1 cellular context compared by ENCODE assay signal in the genomic region with DNA sequence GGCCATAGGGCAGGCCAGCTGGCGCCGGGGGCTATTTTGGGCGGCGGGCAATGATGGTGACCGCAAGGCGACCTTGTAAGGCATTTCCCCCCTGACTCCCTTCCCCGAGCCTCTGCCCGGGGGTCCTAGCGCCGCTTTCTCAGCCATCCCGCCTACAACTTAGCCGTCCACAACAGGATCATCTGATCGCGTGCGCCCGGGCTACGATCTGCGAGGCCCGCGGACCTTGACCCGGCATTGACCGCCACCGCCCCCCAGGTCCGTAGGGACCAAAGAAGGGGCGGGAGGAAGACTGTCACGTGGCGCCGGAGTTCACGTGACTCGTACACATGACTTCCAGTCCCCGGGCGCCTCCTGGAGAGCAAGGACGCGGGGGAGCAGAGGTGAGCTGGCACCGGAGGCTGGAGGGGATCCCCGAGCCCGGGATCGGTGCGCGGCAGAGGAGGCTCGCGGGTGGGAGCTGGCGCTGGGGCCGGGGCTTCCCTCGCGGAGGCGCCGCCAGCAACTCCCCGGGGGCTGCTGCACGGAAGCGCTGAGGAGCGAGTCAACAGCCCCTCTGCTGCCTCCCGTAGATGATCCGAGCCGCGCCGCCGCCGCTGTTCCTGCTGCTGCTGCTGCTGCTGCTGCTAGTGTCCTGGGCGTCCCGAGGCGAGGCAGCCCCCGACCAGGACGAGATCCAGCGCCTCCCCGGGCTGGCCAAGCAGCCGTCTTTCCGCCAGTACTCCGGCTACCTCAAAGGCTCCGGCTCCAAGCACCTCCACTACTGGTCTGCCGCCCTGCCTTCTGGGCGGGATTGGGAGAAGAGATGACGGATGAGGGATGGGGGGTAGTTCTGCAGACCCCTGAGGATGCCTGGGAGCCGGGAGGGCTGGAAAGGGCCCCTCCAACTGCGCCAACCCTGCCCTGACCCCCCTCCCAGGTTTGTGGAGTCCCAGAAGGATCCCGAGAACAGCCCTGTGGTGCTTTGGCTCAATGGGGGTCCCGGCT.
TF ChIP-seq lines count a peak whose summit lies in the region.

A gene (plus strand): TSS at position 339 of the 987 bp plus-strand sequence. CDS start 234 bp downstream, at position 573.
A gene with protein sequence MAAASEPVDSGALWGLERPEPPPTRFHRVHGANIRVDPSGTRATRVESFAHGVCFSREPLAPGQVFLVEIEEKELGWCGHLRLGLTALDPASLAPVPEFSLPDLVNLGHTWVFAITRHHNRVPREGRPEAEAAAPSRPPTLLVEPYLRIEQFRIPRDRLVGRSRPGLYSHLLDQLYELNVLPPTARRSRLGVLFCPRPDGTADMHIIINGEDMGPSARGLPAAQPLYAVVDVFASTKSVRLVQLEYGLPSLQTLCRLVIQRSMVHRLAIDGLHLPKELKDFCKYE (minus strand): TSS at position 212 of the 987 bp plus-strand sequence. CDS start 217 bp downstream, outside the sequence.

TF ChIP-seq in HepG2, 621 proteins besides CTCF, POLR2A, EP300 and RAD21 (continued from another document and continues in another):
- peak; percentile 56; the same call in 1 of the 2 replicates for TF ChIP-seq ZNF143 (CRISPR knock-in tag; IDR thresholded peaks at IDR 0.05)
- TF ChIP-seq SIN3A (IDR thresholded peaks at IDR 0.05; ENCODE audit: borderline replicate concordance, low read depth, low read length) = peak; percentile 100
- TF ChIP-seq ZNF7 (CRISPR knock-in tag; IDR thresholded peaks at IDR 0.05) = no peak; the same call in 1 of the 2 replicates
- peak; percentile 99 for TF ChIP-seq NCOR1 (IDR thresholded peaks at IDR 0.05; ENCODE audit: borderline replicate concordance, low read length)
- peak; percentile 96 for TF ChIP-seq KLF9 (CRISPR knock-in tag; IDR thresholded peaks at IDR 0.05; ENCODE audit: low read depth)
- TF ChIP-seq, protein P1, sequence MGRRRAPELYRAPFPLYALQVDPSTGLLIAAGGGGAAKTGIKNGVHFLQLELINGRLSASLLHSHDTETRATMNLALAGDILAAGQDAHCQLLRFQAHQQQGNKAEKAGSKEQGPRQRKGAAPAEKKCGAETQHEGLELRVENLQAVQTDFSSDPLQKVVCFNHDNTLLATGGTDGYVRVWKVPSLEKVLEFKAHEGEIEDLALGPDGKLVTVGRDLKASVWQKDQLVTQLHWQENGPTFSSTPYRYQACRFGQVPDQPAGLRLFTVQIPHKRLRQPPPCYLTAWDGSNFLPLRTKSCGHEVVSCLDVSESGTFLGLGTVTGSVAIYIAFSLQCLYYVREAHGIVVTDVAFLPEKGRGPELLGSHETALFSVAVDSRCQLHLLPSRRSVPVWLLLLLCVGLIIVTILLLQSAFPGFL (CRISPR knock-in tag; IDR thresholded peaks at IDR 0.05) = no peak
- TF ChIP-seq PAWR (CRISPR knock-in tag; IDR thresholded peaks at IDR 0.05; ENCODE audit: borderline replicate concordance) = peak; percentile 92; the same call in 1 of the 2 replicates
- peak; percentile 90 for TF ChIP-seq ZSCAN25 (CRISPR knock-in tag; IDR thresholded peaks at IDR 0.05)
- TF ChIP-seq, protein P2, sequence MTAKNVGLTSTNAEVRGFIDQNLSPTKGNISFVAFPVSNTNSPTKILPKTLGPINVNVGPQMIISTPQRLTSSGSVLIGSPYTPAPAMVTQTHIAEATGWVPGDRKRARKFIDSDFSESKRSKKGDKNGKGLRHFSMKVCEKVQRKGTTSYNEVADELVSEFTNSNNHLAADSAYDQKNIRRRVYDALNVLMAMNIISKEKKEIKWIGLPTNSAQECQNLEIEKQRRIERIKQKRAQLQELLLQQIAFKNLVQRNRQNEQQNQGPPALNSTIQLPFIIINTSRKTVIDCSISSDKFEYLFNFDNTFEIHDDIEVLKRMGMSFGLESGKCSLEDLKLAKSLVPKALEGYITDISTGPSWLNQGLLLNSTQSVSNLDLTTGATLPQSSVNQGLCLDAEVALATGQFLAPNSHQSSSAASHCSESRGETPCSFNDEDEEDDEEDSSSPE (CRISPR knock-in tag; IDR thresholded peaks at IDR 0.05) = peak; percentile 99
- TF ChIP-seq, protein P3, sequence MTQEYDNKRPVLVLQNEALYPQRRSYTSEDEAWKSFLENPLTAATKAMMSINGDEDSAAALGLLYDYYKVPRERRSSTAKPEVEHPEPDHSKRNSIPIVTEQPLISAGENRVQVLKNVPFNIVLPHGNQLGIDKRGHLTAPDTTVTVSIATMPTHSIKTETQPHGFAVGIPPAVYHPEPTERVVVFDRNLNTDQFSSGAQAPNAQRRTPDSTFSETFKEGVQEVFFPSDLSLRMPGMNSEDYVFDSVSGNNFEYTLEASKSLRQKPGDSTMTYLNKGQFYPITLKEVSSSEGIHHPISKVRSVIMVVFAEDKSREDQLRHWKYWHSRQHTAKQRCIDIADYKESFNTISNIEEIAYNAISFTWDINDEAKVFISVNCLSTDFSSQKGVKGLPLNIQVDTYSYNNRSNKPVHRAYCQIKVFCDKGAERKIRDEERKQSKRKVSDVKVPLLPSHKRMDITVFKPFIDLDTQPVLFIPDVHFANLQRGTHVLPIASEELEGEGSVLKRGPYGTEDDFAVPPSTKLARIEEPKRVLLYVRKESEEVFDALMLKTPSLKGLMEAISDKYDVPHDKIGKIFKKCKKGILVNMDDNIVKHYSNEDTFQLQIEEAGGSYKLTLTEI (CRISPR knock-in tag; conservative IDR thresholded peaks at IDR 0.05) = peak; percentile 66; the same call in 1 of the 2 replicates
- peak; percentile 92 for TF ChIP-seq ZBTB7A (CRISPR knock-in tag; IDR thresholded peaks at IDR 0.05)
- peak; percentile 98 for TF ChIP-seq ZNF232 (CRISPR knock-in tag; IDR thresholded peaks at IDR 0.05; ENCODE audit: borderline replicate concordance)
- no peak for TF ChIP-seq ZNF326 (CRISPR knock-in tag; IDR thresholded peaks at IDR 0.05; ENCODE audit: borderline replicate concordance)
- TF ChIP-seq NFRKB (IDR thresholded peaks at IDR 0.05) = peak; percentile 70; the same call in 1 of the 2 replicates
- peak; percentile 91 for TF ChIP-seq RCOR2 (CRISPR knock-in tag; IDR thresholded peaks at IDR 0.05)
- peak; percentile 99 for TF ChIP-seq CBX5 (CRISPR knock-in tag; IDR thresholded peaks at IDR 0.05; ENCODE audit: borderline replicate concordance)
- peak in 1 of 2 experiments; percentile 66; a peak in 2 of 4 replicates for TF ChIP-seq MAFK (conservative IDR thresholded peaks at IDR 0.05 in 1 of 2, IDR thresholded peaks at IDR 0.05 in 1 of 2; ENCODE audit: low read length in 2 of 2)
- peak; percentile 49; the same call in 1 of the 2 replicates for TF ChIP-seq TCF7 (IDR thresholded peaks at IDR 0.05; ENCODE audit: low read depth)
- TF ChIP-seq, protein P4, sequence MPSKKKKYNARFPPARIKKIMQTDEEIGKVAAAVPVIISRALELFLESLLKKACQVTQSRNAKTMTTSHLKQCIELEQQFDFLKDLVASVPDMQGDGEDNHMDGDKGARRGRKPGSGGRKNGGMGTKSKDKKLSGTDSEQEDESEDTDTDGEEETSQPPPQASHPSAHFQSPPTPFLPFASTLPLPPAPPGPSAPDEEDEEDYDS (CRISPR knock-in tag; IDR thresholded peaks at IDR 0.05) = peak; percentile 92
- peak; percentile 89 for TF ChIP-seq ZNF17 (CRISPR knock-in tag; IDR thresholded peaks at IDR 0.05)
- peak; percentile 52; the same call in 1 of the 2 replicates for TF ChIP-seq NFYB (CRISPR knock-in tag; IDR thresholded peaks at IDR 0.05)
- TF ChIP-seq RAD51 (IDR thresholded peaks at IDR 0.05; ENCODE audit: borderline replicate concordance) = peak; percentile 100
- TF ChIP-seq ZKSCAN1 (IDR thresholded peaks at IDR 0.05; ENCODE audit: low read length) = no peak
- peak; percentile 93; the same call in 1 of the 2 replicates for TF ChIP-seq TOE1 (CRISPR knock-in tag; IDR thresholded peaks at IDR 0.05)
- peak; percentile 98 for TF ChIP-seq HOXA9 (CRISPR knock-in tag; IDR thresholded peaks at IDR 0.05; ENCODE audit: borderline replicate concordance)
- TF ChIP-seq, protein P5, sequence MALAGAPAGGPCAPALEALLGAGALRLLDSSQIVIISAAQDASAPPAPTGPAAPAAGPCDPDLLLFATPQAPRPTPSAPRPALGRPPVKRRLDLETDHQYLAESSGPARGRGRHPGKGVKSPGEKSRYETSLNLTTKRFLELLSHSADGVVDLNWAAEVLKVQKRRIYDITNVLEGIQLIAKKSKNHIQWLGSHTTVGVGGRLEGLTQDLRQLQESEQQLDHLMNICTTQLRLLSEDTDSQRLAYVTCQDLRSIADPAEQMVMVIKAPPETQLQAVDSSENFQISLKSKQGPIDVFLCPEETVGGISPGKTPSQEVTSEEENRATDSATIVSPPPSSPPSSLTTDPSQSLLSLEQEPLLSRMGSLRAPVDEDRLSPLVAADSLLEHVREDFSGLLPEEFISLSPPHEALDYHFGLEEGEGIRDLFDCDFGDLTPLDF (CRISPR knock-in tag; IDR thresholded peaks at IDR 0.05) = peak; percentile 98
- TF ChIP-seq RXRB (CRISPR knock-in tag; IDR thresholded peaks at IDR 0.05; ENCODE audit: borderline replicate concordance) = peak; percentile 100
- TF ChIP-seq, protein P6, sequence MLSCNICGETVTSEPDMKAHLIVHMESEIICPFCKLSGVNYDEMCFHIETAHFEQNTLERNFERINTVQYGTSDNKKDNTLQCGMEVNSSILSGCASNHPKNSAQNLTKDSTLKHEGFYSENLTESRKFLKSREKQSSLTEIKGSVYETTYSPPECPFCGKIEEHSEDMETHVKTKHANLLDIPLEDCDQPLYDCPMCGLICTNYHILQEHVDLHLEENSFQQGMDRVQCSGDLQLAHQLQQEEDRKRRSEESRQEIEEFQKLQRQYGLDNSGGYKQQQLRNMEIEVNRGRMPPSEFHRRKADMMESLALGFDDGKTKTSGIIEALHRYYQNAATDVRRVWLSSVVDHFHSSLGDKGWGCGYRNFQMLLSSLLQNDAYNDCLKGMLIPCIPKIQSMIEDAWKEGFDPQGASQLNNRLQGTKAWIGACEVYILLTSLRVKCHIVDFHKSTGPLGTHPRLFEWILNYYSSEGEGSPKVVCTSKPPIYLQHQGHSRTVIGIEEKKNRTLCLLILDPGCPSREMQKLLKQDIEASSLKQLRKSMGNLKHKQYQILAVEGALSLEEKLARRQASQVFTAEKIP (CRISPR knock-in tag; IDR thresholded peaks at IDR 0.05; ENCODE audit: borderline replicate concordance) = peak; percentile 92; the same call in 1 of the 2 replicates
- no peak; the same call in 1 of the 2 replicates for TF ChIP-seq NFE2L2 (IDR thresholded peaks at IDR 0.05; ENCODE audit: low read length)
- TF ChIP-seq FIP1L1 (IDR thresholded peaks at IDR 0.05; ENCODE audit: borderline replicate concordance, insufficient read depth, low read depth, low read length) = no peak
- TF ChIP-seq, protein P7, sequence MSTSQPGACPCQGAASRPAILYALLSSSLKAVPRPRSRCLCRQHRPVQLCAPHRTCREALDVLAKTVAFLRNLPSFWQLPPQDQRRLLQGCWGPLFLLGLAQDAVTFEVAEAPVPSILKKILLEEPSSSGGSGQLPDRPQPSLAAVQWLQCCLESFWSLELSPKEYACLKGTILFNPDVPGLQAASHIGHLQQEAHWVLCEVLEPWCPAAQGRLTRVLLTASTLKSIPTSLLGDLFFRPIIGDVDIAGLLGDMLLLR (CRISPR knock-in tag; IDR thresholded peaks at IDR 0.05) = peak; percentile 98
- TF ChIP-seq ZNF543 (CRISPR knock-in tag; IDR thresholded peaks at IDR 0.05) = peak; percentile 99
- TF ChIP-seq FOXK2 (IDR thresholded peaks at IDR 0.05) = peak; percentile 84
- TF ChIP-seq PHF5A (CRISPR knock-in tag; IDR thresholded peaks at IDR 0.05; ENCODE audit: low read depth, unreplicated experiment) = peak; percentile 99
- TF ChIP-seq KLF16 (CRISPR knock-in tag; IDR thresholded peaks at IDR 0.05) = peak; percentile 99 to 100
- TF ChIP-seq JUNB (CRISPR knock-in tag; IDR thresholded peaks at IDR 0.05; ENCODE audit: borderline replicate concordance) = peak; percentile 88; the same call in 1 of the 2 replicates
- TF ChIP-seq ATAD3A (CRISPR knock-in tag; IDR thresholded peaks at IDR 0.05) = no peak; the same call in 1 of the 2 replicates
- peak; percentile 97 for TF ChIP-seq ZNF335 (CRISPR knock-in tag; IDR thresholded peaks at IDR 0.05)
- peak; percentile 99 for TF ChIP-seq IRF2 (CRISPR knock-in tag; IDR thresholded peaks at IDR 0.05)
- no peak for TF ChIP-seq SYNCRIP (IDR thresholded peaks at IDR 0.05; ENCODE audit: insufficient read depth, low read depth, low read length)
- peak; percentile 98 for TF ChIP-seq ZNF564 (CRISPR knock-in tag; IDR thresholded peaks at IDR 0.05)
- TF ChIP-seq, protein P8, sequence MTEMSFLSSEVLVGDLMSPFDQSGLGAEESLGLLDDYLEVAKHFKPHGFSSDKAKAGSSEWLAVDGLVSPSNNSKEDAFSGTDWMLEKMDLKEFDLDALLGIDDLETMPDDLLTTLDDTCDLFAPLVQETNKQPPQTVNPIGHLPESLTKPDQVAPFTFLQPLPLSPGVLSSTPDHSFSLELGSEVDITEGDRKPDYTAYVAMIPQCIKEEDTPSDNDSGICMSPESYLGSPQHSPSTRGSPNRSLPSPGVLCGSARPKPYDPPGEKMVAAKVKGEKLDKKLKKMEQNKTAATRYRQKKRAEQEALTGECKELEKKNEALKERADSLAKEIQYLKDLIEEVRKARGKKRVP (CRISPR knock-in tag; IDR thresholded peaks at IDR 0.05) = peak in 1 of 2 experiments; percentile 92; a peak in 2 of 4 replicates
- peak; percentile 90; the same call in 1 of the 2 replicates for TF ChIP-seq SMAD1 (CRISPR knock-in tag; IDR thresholded peaks at IDR 0.05; ENCODE audit: borderline replicate concordance, low read depth)
- peak; percentile 22; the same call in 1 of the 2 replicates for TF ChIP-seq NFE2L1 (CRISPR knock-in tag; IDR thresholded peaks at IDR 0.05; ENCODE audit: borderline replicate concordance)
- peak; percentile 100 for TF ChIP-seq SALL1 (CRISPR knock-in tag; IDR thresholded peaks at IDR 0.05)
- peak; percentile 99 for TF ChIP-seq ZNF558 (CRISPR knock-in tag; IDR thresholded peaks at IDR 0.05; ENCODE audit: borderline replicate concordance)
- TF ChIP-seq IKZF4 (CRISPR knock-in tag; IDR thresholded peaks at IDR 0.05; ENCODE audit: borderline replicate concordance, low read depth, not compliant biosample characterization) = peak; percentile 99
- TF ChIP-seq ZNF737 (CRISPR knock-in tag; IDR thresholded peaks at IDR 0.05; ENCODE audit: borderline replicate concordance) = peak; percentile 89; the same call in 1 of the 2 replicates
- TF ChIP-seq ZBTB1 (CRISPR knock-in tag; IDR thresholded peaks at IDR 0.05; ENCODE audit: borderline replicate concordance) = peak; percentile 34; the same call in 1 of the 2 replicates
- peak; percentile 71; the same call in 1 of the 2 replicates for TF ChIP-seq SETDB1 (CRISPR knock-in tag; IDR thresholded peaks at IDR 0.05; ENCODE audit: borderline replicate concordance)
- TF ChIP-seq, protein P9, sequence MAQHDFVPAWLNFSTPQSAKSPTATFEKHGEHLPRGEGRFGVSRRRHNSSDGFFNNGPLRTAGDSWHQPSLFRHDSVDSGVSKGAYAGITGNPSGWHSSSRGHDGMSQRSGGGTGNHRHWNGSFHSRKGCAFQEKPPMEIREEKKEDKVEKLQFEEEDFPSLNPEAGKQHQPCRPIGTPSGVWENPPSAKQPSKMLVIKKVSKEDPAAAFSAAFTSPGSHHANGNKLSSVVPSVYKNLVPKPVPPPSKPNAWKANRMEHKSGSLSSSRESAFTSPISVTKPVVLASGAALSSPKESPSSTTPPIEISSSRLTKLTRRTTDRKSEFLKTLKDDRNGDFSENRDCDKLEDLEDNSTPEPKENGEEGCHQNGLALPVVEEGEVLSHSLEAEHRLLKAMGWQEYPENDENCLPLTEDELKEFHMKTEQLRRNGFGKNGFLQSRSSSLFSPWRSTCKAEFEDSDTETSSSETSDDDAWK (CRISPR knock-in tag; IDR thresholded peaks at IDR 0.05) = no peak
- 0 out of 2 replicates have a peak, but pooled peaks have one; percentile 5 for TF ChIP-seq ZNF850 (CRISPR knock-in tag; conservative IDR thresholded peaks at IDR 0.05)
- peak; percentile 99 for TF ChIP-seq ZFP36L1 (CRISPR knock-in tag; IDR thresholded peaks at IDR 0.05)
- TF ChIP-seq GFI1 (CRISPR knock-in tag; IDR thresholded peaks at IDR 0.05; ENCODE audit: borderline replicate concordance) = peak; percentile 96
